8 cellular contexts compared by ENCODE assay signal in genomic region chr11:111454561-111455192, GRCh38. TPM values are rescaled to one million over a fixed set of nuclear protein-coding genes. Genes with fewer than 3 reads are reported as not detected.
DNase-seq lines count a peak whose midpoint lies in the region; ATAC-seq and TF ChIP-seq lines count a peak whose summit lies in the region.

No MANE protein-coding gene starts in this region.

- WGBS in GM23248 (ENCODE audit: low coverage in 1 of 2, low lambda C conversion rate in 2 of 2, missing lambda C conversion rate in 2 of 2), 2 experiments = 36% methylated on average over 10 to 11 of the region's 11 CpGs
- 35 to 43% (median 38%) methylated on average over 11 of the region's 11 CpGs for WGBS in heart left ventricle, 4 donors

- CTCF ChIA-PET in AG04450 (lab: Charles Lee) = interaction anchor here (0.6 to 3.5 kb wide), 26 partner anchors 8 to 837 kb away, joined by 3 to 20 read pairs (median 4); no protein-coding TSS in a partner anchor

- H4K20me1 ChIP-seq in GM23248 (ENCODE audit: insufficient read depth) = no peaks in the 10 kb centered on the region
- no peaks in the 10 kb centered on the region for H4K20me1 ChIP-seq in OCI-LY1 (ENCODE audit: insufficient read depth, low read length)

- no peaks in the 10 kb centered on the region for H3F3A ChIP-seq in GM23248 (ENCODE audit: insufficient read depth)
- no peaks in the 10 kb centered on the region for H3F3A ChIP-seq in OCI-LY1 (ENCODE audit: insufficient read depth, low read length)

- H3K9me2 ChIP-seq in GM23248 (ENCODE audit: insufficient read depth) = no peaks in the 10 kb centered on the region
- H3K9me2 ChIP-seq in OCI-LY1 (ENCODE audit: low read depth, low read length) = no peaks in the 10 kb centered on the region

- no peak for TF ChIP-seq POLR2A in heart left ventricle (IDR thresholded peaks at IDR 0.05)

- in situ Hi-C loops in GM23248 (cut with MboI) = loop anchor here (10.0 kb wide), 2 partner anchors 320 to 390 kb away; no protein-coding TSS in a partner anchor

- H3K9ac ChIP-seq in GM23248 = no peak overlapping the region
- H3K9ac ChIP-seq in OCI-LY1 (ENCODE audit: low read length) = peak overlapping the region; percentile 4; the same call in 1 of the 2 replicates

- H3K27me3 ChIP-seq in AG04450 (ENCODE audit: control insufficient read depth, insufficient read depth, low read length) (peaks cover 3% of the 10 kb centered on the region), GM23248 (replicated peaks; ENCODE audit: insufficient read depth) (no peaks in the 10 kb centered on the region), OCI-LY1 (ENCODE audit: insufficient read depth, low read length) (peaks cover 10% of the 10 kb centered on the region; the same call in 1 of the 2 replicates), heart left ventricle (peaks cover 0 to 16% (median 0%) of the 10 kb centered on the region in 9 donors)

- peak overlapping the region; percentile 71 for H2AFZ ChIP-seq in GM23248
- H2AFZ ChIP-seq in OCI-LY1 (ENCODE audit: low read length) = no peak overlapping the region

- intact Hi-C loops in heart left ventricle (cut with DNase I) = loop anchor here in 3 of 10 donors (5.0 to 10.0 kb wide), 2 partner anchors 83 to 390 kb away; no protein-coding TSS in a partner anchor

- TF ChIP-seq CTCF in AG04450 (IDR thresholded peaks at IDR 0.05; ENCODE audit: low read depth, low read length) (peak; percentile 57; the same call in 1 of the 2 replicates), OCI-LY1 (IDR thresholded peaks at IDR 0.05; ENCODE audit: low read length) (peak; percentile 65), heart left ventricle (IDR thresholded peaks at IDR 0.05) (peak; percentile 15 to 48 (median 30))

- H3K27ac ChIP-seq in AG04450 (ENCODE audit: low read depth, low read length) (no peak overlapping the region), GM23248 (no peak overlapping the region), OCI-LY1 (ENCODE audit: low read depth, low read length, poor library complexity, severe bottlenecking) (no peak overlapping the region), heart left ventricle (no peak overlapping the region)

- peak; percentile 40 to 71 (median 52) for ATAC-seq in heart left ventricle

- H3K4me1 ChIP-seq in GM23248 (ENCODE audit: insufficient read depth) (peaks cover 6% of the 10 kb centered on the region; the same call in 1 of the 2 replicates), OCI-LY1 (ENCODE audit: insufficient read depth, low read length, severe bottlenecking) (peaks cover 18% of the 10 kb centered on the region), heart left ventricle (no peaks in the 10 kb centered on the region)

- no peaks in the 10 kb centered on the region for H3K36me3 ChIP-seq in GM23248 (ENCODE audit: low read depth)
- no peaks in the 10 kb centered on the region for H3K36me3 ChIP-seq in OCI-LY1 (ENCODE audit: insufficient read depth, low read length)
- H3K36me3 ChIP-seq in heart left ventricle = no peaks in the 10 kb centered on the region

- peak; percentile 38 for DNase-seq in AG04450 (ENCODE audit: low read depth, low spot score)
- peak; percentile 85 for DNase-seq in GM23248
- DNase-seq in activated naive CD4-positive, alpha-beta T cell (lab: John Stamatoyannopoulos, UW) = peak in 3 of 4 experiments; percentile 9 to 41 (median 36)
- peak in 1 of 5 donors; percentile 44 for DNase-seq in heart left ventricle
- peak; percentile 24 for DNase-seq in smooth muscle cell of the brain vasculature (ENCODE audit: low read depth, low spot score)
- no peak for DNase-seq in foreskin melanocyte
- DNase-seq in mucosa of gallbladder (ENCODE audit: low spot score) = no peak

- H3K79me2 ChIP-seq in GM23248 (ENCODE audit: insufficient read depth) (no peaks in the 10 kb centered on the region), OCI-LY1 (ENCODE audit: insufficient read depth, low read length) (no peaks in the 10 kb centered on the region)

- H3K4me2 ChIP-seq in GM23248 (ENCODE audit: unreplicated experiment) = no peak overlapping the region
- H3K4me2 ChIP-seq in OCI-LY1 (ENCODE audit: low read length) = peak overlapping the region; percentile 48

- H3K9me3 ChIP-seq in AG04450 (ENCODE audit: control insufficient read depth, insufficient read depth, low read length) (no peaks in the 10 kb centered on the region), GM23248 (ENCODE audit: low read depth) (no peaks in the 10 kb centered on the region), OCI-LY1 (ENCODE audit: low read length) (no peaks in the 10 kb centered on the region), heart left ventricle (no peaks in the 10 kb centered on the region)

- H3K4me3 ChIP-seq in AG04450 (ENCODE audit: low read depth, low read length) (no peak overlapping the region), GM23248 (no peak overlapping the region), OCI-LY1 (ENCODE audit: low read depth, low read length, poor library complexity, severe bottlenecking) (peak overlapping the region; percentile 6), heart left ventricle (no peak overlapping the region)

- POLR2A ChIA-PET in AG04450 (lab: Yijun Ruan, JAX) = interaction anchor here (0.6 to 1.1 kb wide), 3 partner anchors 86 to 302 kb away, joined by 3 to 5 read pairs (median 3); partner anchors contain the start of gene LAYN

RNA-seq across cellular contexts. Expression of gene BTG4, which starts 57.5 kb away (rescaled TPM):
- polyA plus RNA-seq in AG04450 (2011; rRNA removed) (not detected in 2 replicates), GM23248 (2016; fragmentation: Nextera tagmentation; extraction: Ambion mirVana) (0.33 TPM in 1 of 2 replicates, not detected in the other), heart left ventricle (not detected)
- not detected in 2 replicates for polyA minus RNA-seq in AG04450 (2011; rRNA and poly(A)+ RNA removed)
- not detected in 2 replicates for total RNA-seq in GM23248 (2014; rRNA removed; shearing (Covaris generic))
- total RNA-seq in heart left ventricle (not detected), mucosa of gallbladder (not detected)

RNA-seq across cellular contexts. Expression of gene HOATZ, which starts 59.9 kb away (rescaled TPM):
- polyA plus RNA-seq in AG04450 (2011; rRNA removed) (0.24 and 0.31 TPM in 2 replicates), GM23248 (2016; fragmentation: Nextera tagmentation; extraction: Ambion mirVana) (not detected in 2 replicates), heart left ventricle (not detected)
- not detected in 2 replicates for polyA minus RNA-seq in AG04450 (2011; rRNA and poly(A)+ RNA removed)
- total RNA-seq in GM23248 (2014; rRNA removed; shearing (Covaris generic)) = not detected in 2 replicates
- total RNA-seq in heart left ventricle (not detected), mucosa of gallbladder (not detected)

Comparison
In these comparisons a context has a peak if more than half of its experiments do, and no peak if none do; other contexts are left out.
1. DNase-seq: peak in AG04450 (single experiment), GM23248 (single experiment), activated naive CD4-positive, alpha-beta T cell (3 of 4) and smooth muscle cell of the brain vasculature (single experiment); none in foreskin melanocyte (single experiment) and mucosa of gallbladder (single experiment).
2. Peak in every context shown above with its lines, with median percentiles within 50 percentile points of each other: CTCF ChIP-seq.